20 cellular contexts compared by ENCODE assay signal in genomic region chr6:107941199-107941598, GRCh38. TPM values are rescaled to one million over a fixed set of nuclear protein-coding genes. Genes with fewer than 3 reads are reported as not detected.
A peak's percentile ranks its signal among the peaks of the same experiment; 100 is the strongest.
DNase-seq lines count a peak whose midpoint lies in the region; ATAC-seq, FAIRE-seq and TF ChIP-seq lines count a peak whose summit lies in the region.
"Had no signal": no experiment of that assay in that cellular context is flagged by ENCODE, and none has a peak within 500 bp of the region (broad histone marks: within the 10 kb centered on the region; RNA-seq: fewer than 3 reads in every experiment).

No MANE protein-coding gene starts in this region.

- in situ Hi-C loops in HepG2 (cut with HindIII; ENCODE audit: extremely low pct_ligation_motif_present, low pct_unique_long_range_greater_than_20kb) = no loop called here

- intact Hi-C loops in HepG2 (cut with micrococcal nuclease; ENCODE audit: unreplicated experiment) (no loop called here), right lobe of liver (cut with DNase I) (no loop called here), adrenal gland (cut with DNase I) (no loop called here), mucosa of descending colon (cut with DNase I, micrococcal nuclease) (no loop called here)

- H3K9ac ChIP-seq in HepG2 (ENCODE audit: insufficient read depth, low read depth, low read length) = no peak overlapping the region

- POLR2A ChIA-PET in HepG2 (lab: Yijun Ruan, JAX) = no interaction called here

- H3K4me3 ChIP-seq in HepG2 (replicated peaks in 1 of 3; ENCODE audit: insufficient read depth in 1 of 3, low read depth in 2 of 3, low read length in 3 of 3) (no peak overlapping the region), right lobe of liver (no peak overlapping the region), adrenal gland (no peak overlapping the region), mucosa of descending colon (no peak overlapping the region), foreskin fibroblast (ENCODE audit: low read depth in 1 of 2, low read length in 2 of 2) (no peak overlapping the region)
- H3K4me3 ChIP-seq: A549, GM12878, K562, SJSA1 had no signal

- H3K27ac ChIP-seq in HepG2 (ENCODE audit: extremely low read length, insufficient read depth, low read length) = no peak overlapping the region
- no peak overlapping the region for H3K27ac ChIP-seq in right lobe of liver
- H3K27ac ChIP-seq in adrenal gland = peak overlapping the region in 3 of 5 donors; percentile 12 to 48 (median 31)
- H3K27ac ChIP-seq: A549, SJSA1 had no signal

- TF ChIP-seq EP300 in HepG2 (IDR thresholded peaks at IDR 0.05; ENCODE audit: low read depth in 2 of 2, low read length in 2 of 2) = no peak
- TF ChIP-seq EP300 in HepG2 (CRISPR knock-in tag; IDR thresholded peaks at IDR 0.05; ENCODE audit: borderline replicate concordance) = no peak

- H2AFZ ChIP-seq in HepG2 (ENCODE audit: low read length) = no peak overlapping the region

- no peak for FAIRE-seq in HepG2 (lab: Jason Lieb, UNC)
- FAIRE-seq: A549, GM12878 had no signal

- no TSS peak for BruUV-seq in HepG2 (replicated peaks; lab: Mats Ljungman, UMichigan)

- TF ChIP-seq CTCF in HepG2 (CRISPR knock-in tag; IDR thresholded peaks at IDR 0.05) (no peak), right lobe of liver (IDR thresholded peaks at IDR 0.05) (no peak), adrenal gland (IDR thresholded peaks at IDR 0.05) (no peak), mucosa of descending colon (IDR thresholded peaks at IDR 0.05) (no peak), foreskin fibroblast (IDR thresholded peaks at IDR 0.05; ENCODE audit: low read depth, low read length) (no peak)

- no peak overlapping the region for H3K4me2 ChIP-seq in HepG2 (ENCODE audit: low read depth, low read length)
- H3K4me2 ChIP-seq: A549 had no signal

- no peak for TF ChIP-seq RAD21 in HepG2 (CRISPR knock-in tag; IDR thresholded peaks at IDR 0.05)

- 86% methylated on average over 2 of the region's 2 CpGs for WGBS in HepG2 (ENCODE audit: low lambda C conversion rate)
- 81% methylated on average over 2 of the region's 2 CpGs for WGBS in right lobe of liver (ENCODE audit: insufficient coverage, low coverage, low lambda C conversion rate, missing lambda C conversion rate)
- WGBS in adrenal gland, 4 donors = 58 to 74% (median 69%) methylated on average over 2 of the region's 2 CpGs

- H3K79me2 ChIP-seq in HepG2 (ENCODE audit: insufficient read depth, low read length) = peaks cover 87% of the 10 kb centered on the region

- H3K27me3 ChIP-seq in HepG2 (ENCODE audit: control insufficient read depth in 1 of 2, insufficient read depth in 2 of 2, low read length in 2 of 2) (no peaks in the 10 kb centered on the region), right lobe of liver (no peaks in the 10 kb centered on the region), adrenal gland (no peaks in the 10 kb centered on the region)
- H3K27me3 ChIP-seq: SJSA1 had no signal

- no peak for ATAC-seq in HepG2
- ATAC-seq in right lobe of liver = no peak
- ATAC-seq in mucosa of descending colon = peak; percentile 25
- ATAC-seq: A549, GM12878, Panc1 had no signal

- no peak for DNase-seq in HepG2 (ENCODE audit: low spot score)
- no peak for DNase-seq in right lobe of liver
- DNase-seq in adrenal gland = no peak
- no peak for DNase-seq in mucosa of descending colon
- DNase-seq in dermis blood vessel endothelial cell = no peak
- no peak for DNase-seq in anterior cingulate cortex (lab: John Stamatoyannopoulos, UW)
- DNase-seq in islet precursor cell = no peak
- no peak for DNase-seq in foreskin fibroblast
- DNase-seq: DND-41; H7; MM.1S; NCI-H1048; NCI-H1436; NCI-H69; NK-92 treated with Interleukin-12 subunit alpha and Interleukin-12 subunit beta, amount 100 ng/mL, for 24 hours had no signal

- H3K36me3 ChIP-seq in HepG2 (replicated peaks in 1 of 2; ENCODE audit: control insufficient read depth in 1 of 2, insufficient read depth in 2 of 2, low read length in 2 of 2) (peaks cover 0 to 10% of the 10 kb centered on the region in 2 experiments; a peak in 1 of 5 replicates), right lobe of liver (no peaks in the 10 kb centered on the region), adrenal gland (replicated peaks in 1 of 2) (no peaks in the 10 kb centered on the region), mucosa of descending colon (ENCODE audit: low read depth) (no peaks in the 10 kb centered on the region)

- H3K9me3 ChIP-seq in HepG2 (ENCODE audit: low read length) (no peaks in the 10 kb centered on the region), right lobe of liver (no peaks in the 10 kb centered on the region), adrenal gland (replicated peaks in 1 of 3) (no peaks in the 10 kb centered on the region), mucosa of descending colon (no peaks in the 10 kb centered on the region)
- H3K9me3 ChIP-seq: A549, SJSA1 had no signal

- peaks cover 59% of the 10 kb centered on the region for H3K4me1 ChIP-seq in HepG2 (ENCODE audit: insufficient read depth, low read length)
- H3K4me1 ChIP-seq in right lobe of liver = peaks cover 0 to 42% (median 3%) of the 10 kb centered on the region in 4 donors
- peaks cover 33 to 40% of the 10 kb centered on the region in 2 donors for H3K4me1 ChIP-seq in adrenal gland (replicated peaks in 1 of 2)
- H3K4me1 ChIP-seq in mucosa of descending colon (ENCODE audit: low read depth) = peaks cover 12% of the 10 kb centered on the region
- H3K4me1 ChIP-seq: A549, SJSA1 had no signal

- CTCF ChIA-PET in HepG2 (lab: Yijun Ruan, JAX; ENCODE audit: low intra/inter-chr PET ratio, low total read pairs) = no interaction called here

- TF ChIP-seq POLR2A in HepG2 (IDR thresholded peaks at IDR 0.05; ENCODE audit: insufficient read depth in 1 of 2, low read depth in 2 of 2, low read length in 2 of 2) (no peak), right lobe of liver (IDR thresholded peaks at IDR 0.05) (no peak), adrenal gland (IDR thresholded peaks at IDR 0.05) (no peak)

- peaks cover 35% of the 10 kb centered on the region for H4K20me1 ChIP-seq in HepG2 (ENCODE audit: insufficient read depth, low read length)

RNA-seq across cellular contexts. Expression of gene SEC63, which starts 16.8 kb away (rescaled TPM):
- 17.5 and 20.2 TPM in 2 replicates for total RNA-seq in HepG2 (2016; rRNA removed; fragmentation: Illumina TruSeq; extraction: Trizol)
- 21.6 and 28.5 TPM in 2 replicates for total RNA-seq in HepG2 (2016; cell fraction: cytosol; rRNA removed; fragmentation: Illumina TruSeq; extraction: Trizol; ENCODE audit: low read depth)
- 15.0 and 16.4 TPM in 2 replicates for total RNA-seq in HepG2 (2016; cell fraction: insoluble cytoplasmic fraction; rRNA removed; fragmentation: Illumina TruSeq; extraction: Trizol)
- total RNA-seq in HepG2 (2016; cell fraction: membrane; rRNA removed; fragmentation: Illumina TruSeq; extraction: Trizol) = 14.9 and 15.0 TPM in 2 replicates
- 66.1 and 77.7 TPM in 2 replicates for total RNA-seq in HepG2 (2016; cell fraction: nucleus; rRNA removed; fragmentation: Illumina TruSeq; extraction: Trizol)
- 29.6 and 45.9 TPM in 2 replicates for polyA plus RNA-seq in HepG2 (2011; rRNA removed)
- 8.5 and 13.3 TPM in 2 replicates for polyA plus RNA-seq in HepG2 (2011; cell fraction: cytosol; rRNA removed)
- 15.1 and 18.7 TPM in 2 replicates for polyA plus RNA-seq in HepG2 (2011; cell fraction: nucleus; rRNA removed)
- polyA plus RNA-seq in HepG2 (2012) = 54.3 and 117 TPM in 2 replicates
- 11.1 and 13.0 TPM in 2 replicates for polyA plus RNA-seq in HepG2 (2016; cell fraction: cytosol; fragmentation: Illumina TruSeq; extraction: Trizol; ENCODE audit: low read depth)
- 56.3 and 56.5 TPM in 2 replicates for polyA plus RNA-seq in HepG2 (2016; cell fraction: insoluble cytoplasmic fraction; fragmentation: Illumina TruSeq; extraction: Trizol; ENCODE audit: low read depth)
- 18.9 and 20.3 TPM in 2 replicates for polyA plus RNA-seq in HepG2 (2016; cell fraction: membrane; fragmentation: Illumina TruSeq; extraction: Trizol; ENCODE audit: low read depth)
- 161 and 164 TPM in 2 replicates for polyA plus RNA-seq in HepG2 (2016; cell fraction: nucleus; fragmentation: Illumina TruSeq; extraction: Trizol; ENCODE audit: insufficient read depth, low read depth)
- 13.4 and 20.4 TPM in 2 replicates for polyA minus RNA-seq in HepG2 (2011; rRNA and poly(A)+ RNA removed; ENCODE audit: low replicate concordance)
- 16.7 and 26.4 TPM in 2 replicates for polyA minus RNA-seq in HepG2 (2011; cell fraction: cytosol; rRNA and poly(A)+ RNA removed)
- 82.8 and 89.0 TPM in 2 replicates for polyA minus RNA-seq in HepG2 (2011; cell fraction: nucleus; rRNA and poly(A)+ RNA removed)
- 10 to 100 TPM; 22.7 to 81.9 (median 66.8) TPM for total RNA-seq in right lobe of liver
- 100 to 1,000 TPM in 4 of 8 donors, 10 to 100 TPM in 4; 23.8 to 190 (median 85.4) TPM for total RNA-seq in adrenal gland
- 100 to 1,000 TPM in 1 of 3 donors, 10 to 100 TPM in 2; 50.8 to 141 (median 68.1) TPM for polyA plus RNA-seq in adrenal gland
- 10 to 100 TPM; 47.5 to 84.9 (median 70.8) TPM for total RNA-seq in mucosa of descending colon
- 19.2 and 34.5 TPM in 2 replicates for total RNA-seq in dermis blood vessel endothelial cell

Comparison
In these comparisons a context has a peak if more than half of its experiments do, and no peak if none do; other contexts are left out.
1. H3K27ac ChIP-seq: peak in adrenal gland (3 of 5); none in HepG2 (single experiment) and right lobe of liver (0 of 3).